8 cellular contexts compared by ENCODE assay signal in the genomic region with DNA sequence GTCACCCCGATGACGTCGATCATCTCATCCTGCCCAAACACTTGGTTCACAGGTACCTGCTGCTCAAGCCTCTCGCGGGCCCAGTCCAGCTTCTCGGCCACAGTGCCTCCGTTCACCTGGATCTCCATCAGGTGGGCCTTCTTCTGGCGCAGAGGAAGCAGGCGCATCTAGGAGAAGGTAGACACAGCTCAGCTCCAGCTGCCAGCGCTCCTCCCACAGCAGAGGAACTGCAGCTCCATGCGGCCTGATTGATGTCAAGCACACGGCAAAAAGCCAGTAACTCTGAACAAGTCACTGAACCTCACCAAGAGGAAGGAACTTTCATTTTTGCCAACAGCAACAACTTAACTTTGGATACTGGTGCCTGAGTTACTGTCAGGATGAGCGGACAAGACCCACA. TPM values are rescaled to one million over a fixed set of nuclear protein-coding genes. Genes with fewer than 3 reads are reported as not detected.
DNase-seq lines count a peak whose midpoint lies in the region; ATAC-seq, FAIRE-seq and TF ChIP-seq lines count a peak whose summit lies in the region.

No MANE protein-coding gene starts in this region.

- H3K4me1 ChIP-seq in GM12878 (ENCODE audit: control insufficient read depth, insufficient read depth, low read length) (peaks cover 29% of the 10 kb centered on the region), lower lobe of right lung (peaks cover 64% of the 10 kb centered on the region)

- CTCF ChIA-PET in AG04450 (lab: Charles Lee) = interaction anchor here (0.8 to 5.6 kb wide), 9 partner anchors 9 to 213 kb away, joined by 3 to 102 read pairs (median 5); a partner anchor contains a TSS
- CTCF ChIA-PET in GM12878 (lab: Yijun Ruan, JAX) = interaction anchor here (0.6 to 6.9 kb wide), 27 partner anchors 8 to 729 kb away, joined by 3 to 99 read pairs (median 4); a partner anchor contains a TSS

- H3K4me2 ChIP-seq in GM12878 (ENCODE audit: control insufficient read depth, insufficient read depth) = peak overlapping the region; percentile 77

- DNase-seq in AG04450 (ENCODE audit: low read depth, low spot score) = no peak
- DNase-seq in HFF-Myc (ENCODE audit: extremely low read depth, low read depth) = no peak
- DNase-seq in GM12878 (ENCODE audit: low read depth, low spot score) = no peak
- no peak for DNase-seq in lower lobe of right lung
- no peak for DNase-seq in dedifferentiated amniotic fluid mesenchymal stem cell (ENCODE audit: extremely low spot score)
- DNase-seq in NCI-H2196 treated with DMSO at 0.1 percent for 48 hours (lab: John Stamatoyannopoulos, UW; ENCODE audit: unreplicated experiment) = no peak
- no peak for DNase-seq in NCI-H2171 (lab: John Stamatoyannopoulos, UW)
- DNase-seq in D721Med (ENCODE audit: insufficient read length, low spot score) = no peak

- H3K27ac ChIP-seq in AG04450 (ENCODE audit: low read depth, low read length) (no peak overlapping the region), GM12878 (ENCODE audit: control insufficient read depth, insufficient read depth) (no peak overlapping the region), lower lobe of right lung (peak overlapping the region; percentile 1)

- in situ Hi-C loops in GM12878 (cut with MboI) = no loop called here

- H3K9me3 ChIP-seq in AG04450 (ENCODE audit: control insufficient read depth, insufficient read depth, low read length) (no peaks in the 10 kb centered on the region), GM12878 (replicated peaks; ENCODE audit: control insufficient read depth, insufficient read depth, low read length) (no peaks in the 10 kb centered on the region), lower lobe of right lung (no peaks in the 10 kb centered on the region)

- peak overlapping the region; percentile 47 for H3K4me3 ChIP-seq in AG04450 (ENCODE audit: low read depth, low read length)
- peak overlapping the region; percentile 98 for H3K4me3 ChIP-seq in HFF-Myc (replicated peaks; ENCODE audit: low read depth, low read length)
- H3K4me3 ChIP-seq in GM12878 = peak overlapping the region; percentile 85
- H3K4me3 ChIP-seq in lower lobe of right lung = no peak overlapping the region

- SMC1A ChIA-PET in GM12878 (lab: Charles Lee; ENCODE audit: uncharacterized antibody, unreplicated experiment) = interaction anchor here (0.6 to 5.7 kb wide), 10 partner anchors 9 to 445 kb away, joined by 3 to 70 read pairs (median 4); no protein-coding TSS in a partner anchor

- no peak overlapping the region for H3K9ac ChIP-seq in GM12878 (ENCODE audit: control insufficient read depth, insufficient read depth, low read length)

- RAD21 ChIA-PET in GM12878 (lab: Charles Lee; ENCODE audit: unreplicated experiment) = interaction anchor here (1.0 to 7.0 kb wide), 5 partner anchors 60 to 213 kb away, joined by 3 to 76 read pairs (median 4); no protein-coding TSS in a partner anchor

- no peak for FAIRE-seq in GM12878 (lab: Jason Lieb, UNC)
- FAIRE-seq in D721Med (lab: Jason Lieb, UNC) = no peak

- peaks cover 30% of the 10 kb centered on the region for H4K20me1 ChIP-seq in GM12878 (ENCODE audit: control insufficient read depth, insufficient read depth)

- no peak for TF ChIP-seq RAD21 in GM12878 (IDR thresholded peaks at IDR 0.05; ENCODE audit: insufficient read depth, low read depth, low read length)

- BruUV-seq in GM12878 (replicated peaks; lab: Mats Ljungman, UMichigan) = no TSS peak

- TF ChIP-seq EP300 in GM12878 (IDR thresholded peaks at IDR 0.05; ENCODE audit: borderline replicate concordance in 1 of 2, control insufficient read depth in 1 of 2, low read depth in 2 of 2, low read length in 2 of 2) = no peak

- intact Hi-C loops in GM12878 (cut with micrococcal nuclease; ENCODE audit: unreplicated experiment) (loop anchor here (5.0 to 10.0 kb wide), 3 partner anchors 163 to 551 kb away; a partner anchor contains a TSS), lower lobe of right lung (cut with DNase I) (loop anchor here (10.0 kb wide), 1 partner anchor 141 kb away; no protein-coding TSS in a partner anchor)

- peak; percentile 54; the same call in 1 of the 2 replicates for TF ChIP-seq POLR2A in GM12878 (IDR thresholded peaks at IDR 0.05; ENCODE audit: low read depth, low read length)

- H2AFZ ChIP-seq in GM12878 (ENCODE audit: control insufficient read depth, low read depth, low read length) = no peak overlapping the region

- POLR2A ChIA-PET in AG04450 (lab: Yijun Ruan, JAX) = interaction anchor here (0.6 kb wide), 1 partner anchor 43 kb away, joined by 4 read pairs; no protein-coding TSS in a partner anchor
- POLR2A ChIA-PET in GM12878 (lab: Charles Lee) = interaction anchor here (0.9 to 2.3 kb wide), 4 partner anchors 12 to 207 kb away, joined by 3 to 8 read pairs (median 5); no protein-coding TSS in a partner anchor

- TF ChIP-seq CTCF in AG04450 (IDR thresholded peaks at IDR 0.05; ENCODE audit: low read depth, low read length) (no peak), HFF-Myc (IDR thresholded peaks at IDR 0.05; ENCODE audit: low read depth, low read length, missing control alignments) (no peak), GM12878 (IDR thresholded peaks at IDR 0.05 in 2 of 3, conservative IDR thresholded peaks at IDR 0.05 in 1 of 3; ENCODE audit: control insufficient read depth in 2 of 3, extremely low read depth in 1 of 3, insufficient read depth in 1 of 3, low read depth in 3 of 3, low read length in 3 of 3) (no peak), lower lobe of right lung (IDR thresholded peaks at IDR 0.05) (no peak), D721Med (IDR thresholded peaks at IDR 0.05; ENCODE audit: insufficient read depth, missing control alignments) (no peak)

- peaks cover 51 to 54% of the 10 kb centered on the region in 2 experiments for H3K36me3 ChIP-seq in GM12878 (ENCODE audit: control insufficient read depth in 2 of 2, insufficient read depth in 2 of 2, low read length in 1 of 2)
- peaks cover 69% of the 10 kb centered on the region for H3K36me3 ChIP-seq in lower lobe of right lung

- H3K79me2 ChIP-seq in GM12878 (ENCODE audit: control insufficient read depth, insufficient read depth, low read length) = peaks cover 57% of the 10 kb centered on the region

- ATAC-seq in GM12878 (no peak), lower lobe of right lung (no peak)

- WGBS in GM12878 (ENCODE audit: insufficient coverage, insufficient replicate concordance, low lambda C conversion rate, missing lambda C conversion rate) = 91% methylated on average over 13 of the region's 13 CpGs

- H3K27me3 ChIP-seq in AG04450 (ENCODE audit: control insufficient read depth, insufficient read depth, low read length) (no peaks in the 10 kb centered on the region), GM12878 (replicated peaks in 1 of 2; ENCODE audit: control insufficient read depth in 2 of 2, insufficient read depth in 2 of 2, low read length in 1 of 2) (no peaks in the 10 kb centered on the region), lower lobe of right lung (ENCODE audit: low read depth) (no peaks in the 10 kb centered on the region)

TF ChIP-seq in GM12878, 131 proteins besides CTCF, POLR2A, EP300 and RAD21 (continues in another document):
- TF ChIP-seq SMAD5 (IDR thresholded peaks at IDR 0.05; ENCODE audit: low read depth) (no peak), EZH2 (IDR thresholded peaks at IDR 0.05; ENCODE audit: borderline replicate concordance, control insufficient read depth, low read depth, low read length) (no peak), CBX3 (IDR thresholded peaks at IDR 0.05; ENCODE audit: borderline replicate concordance, low read depth) (no peak), TCF12 (IDR thresholded peaks at IDR 0.05; ENCODE audit: low read depth, low read length) (no peak), MEF2A (IDR thresholded peaks at IDR 0.05; ENCODE audit: insufficient read depth, low read depth, low read length) (no peak)

RNA-seq across cellular contexts. Expression of a gene that starts 4.0 kb away (rescaled TPM):
- polyA plus RNA-seq in AG04450 (2011; rRNA removed) (3,445 and 3,813 TPM in 2 replicates), GM12878 (2011; rRNA removed) (2,932 and 3,630 TPM in 2 replicates), GM12878 (2014; fragmentation: Illumina TruSeq; extraction: Trizol) (2,337 and 3,976 TPM in 2 replicates), GM12878 (2014; fragmentation: Nextera tagmentation; extraction: Ambion mirVana) (1,000 to 10,000 TPM; 4,597 to 6,791 TPM), GM12878 (2014; rRNA removed) (4,251 and 4,350 TPM in 2 replicates), GM12878 (2016; fragmentation: Nextera tagmentation; extraction: Ambion mirVana) (1,000 to 10,000 TPM; 1,534 to 1,710 TPM)
- 2,106 and 2,539 TPM in 2 replicates for polyA minus RNA-seq in AG04450 (2011; rRNA and poly(A)+ RNA removed)
- 617 and 660 TPM in 2 replicates for total RNA-seq in GM12878 (2013; cell fraction: nucleolus; rRNA removed)
- total RNA-seq in GM12878 (2014; rRNA removed) (3,609 and 4,063 TPM in 2 replicates), GM12878 (2014; rRNA removed; fragmentation: Illumina TruSeq; extraction: Trizol) (4,008 and 4,055 TPM in 2 replicates), GM12878 (2021) (3,311 and 3,339 TPM in 2 replicates), lower lobe of right lung (1,467 TPM)
- 2,680 TPM for polyA plus RNA-seq in GM12878 (2011; ENCODE audit: low read depth)
- 4,949 and 6,264 TPM in 2 replicates for polyA plus RNA-seq in GM12878 (2011; cell fraction: cytosol; rRNA removed)
- polyA plus RNA-seq in GM12878 (2011; cell fraction: nucleus; rRNA removed) = 2,731 and 2,827 TPM in 2 replicates
- polyA plus RNA-seq in GM12878 (2012) = 5,254 and 5,686 TPM in 2 replicates
- 2,132 and 3,515 TPM in 2 replicates for polyA minus RNA-seq in GM12878 (2011; rRNA and poly(A)+ RNA removed)
- 930 and 947 TPM in 2 replicates for polyA minus RNA-seq in GM12878 (2011; cell fraction: cytosol; rRNA and poly(A)+ RNA removed)
- 567 and 823 TPM in 2 replicates for polyA minus RNA-seq in GM12878 (2011; cell fraction: nucleus; rRNA and poly(A)+ RNA removed)

RNA-seq across cellular contexts. Expression of a gene that starts 34.4 kb away (rescaled TPM):
- polyA plus RNA-seq in AG04450 (2011; rRNA removed) = 20.8 and 31.7 TPM in 2 replicates
- 7.8 and 10.0 TPM in 2 replicates for polyA minus RNA-seq in AG04450 (2011; rRNA and poly(A)+ RNA removed)
- 13.0 and 13.2 TPM in 2 replicates for total RNA-seq in GM12878 (2013; cell fraction: nucleolus; rRNA removed)
- total RNA-seq in GM12878 (2014; rRNA removed) = 2.8 and 4.7 TPM in 2 replicates
- 2.0 and 2.5 TPM in 2 replicates for total RNA-seq in GM12878 (2014; rRNA removed; fragmentation: Illumina TruSeq; extraction: Trizol)
- 6.6 and 6.7 TPM in 2 replicates for total RNA-seq in GM12878 (2021)
- 1.1 TPM for polyA plus RNA-seq in GM12878 (2011; ENCODE audit: low read depth)
- polyA plus RNA-seq in GM12878 (2011; rRNA removed) = 0.33 and 0.87 TPM in 2 replicates
- polyA plus RNA-seq in GM12878 (2011; cell fraction: cytosol; rRNA removed) = 1.1 and 2.2 TPM in 2 replicates
- polyA plus RNA-seq in GM12878 (2011; cell fraction: nucleus; rRNA removed) = 1.8 and 3.1 TPM in 2 replicates
- 1.4 and 2.9 TPM in 2 replicates for polyA plus RNA-seq in GM12878 (2012)
- polyA plus RNA-seq in GM12878 (2014; fragmentation: Illumina TruSeq; extraction: Trizol) = 0.84 and 2.4 TPM in 2 replicates
- 1 to 10 TPM; 1.4 to 1.7 TPM for polyA plus RNA-seq in GM12878 (2014; fragmentation: Nextera tagmentation; extraction: Ambion mirVana)
- polyA plus RNA-seq in GM12878 (2014; rRNA removed) = 8.3 and 9.2 TPM in 2 replicates
- 1 to 10 TPM; 5.7 to 6.2 TPM for polyA plus RNA-seq in GM12878 (2016; fragmentation: Nextera tagmentation; extraction: Ambion mirVana)
- 0.52 and 1.8 TPM in 2 replicates for polyA minus RNA-seq in GM12878 (2011; rRNA and poly(A)+ RNA removed)
- polyA minus RNA-seq in GM12878 (2011; cell fraction: cytosol; rRNA and poly(A)+ RNA removed) = not detected in 2 replicates
- 0.19 and 0.97 TPM in 2 replicates for polyA minus RNA-seq in GM12878 (2011; cell fraction: nucleus; rRNA and poly(A)+ RNA removed)
- total RNA-seq in lower lobe of right lung = 13.4 TPM
